In the genomic region with DNA sequence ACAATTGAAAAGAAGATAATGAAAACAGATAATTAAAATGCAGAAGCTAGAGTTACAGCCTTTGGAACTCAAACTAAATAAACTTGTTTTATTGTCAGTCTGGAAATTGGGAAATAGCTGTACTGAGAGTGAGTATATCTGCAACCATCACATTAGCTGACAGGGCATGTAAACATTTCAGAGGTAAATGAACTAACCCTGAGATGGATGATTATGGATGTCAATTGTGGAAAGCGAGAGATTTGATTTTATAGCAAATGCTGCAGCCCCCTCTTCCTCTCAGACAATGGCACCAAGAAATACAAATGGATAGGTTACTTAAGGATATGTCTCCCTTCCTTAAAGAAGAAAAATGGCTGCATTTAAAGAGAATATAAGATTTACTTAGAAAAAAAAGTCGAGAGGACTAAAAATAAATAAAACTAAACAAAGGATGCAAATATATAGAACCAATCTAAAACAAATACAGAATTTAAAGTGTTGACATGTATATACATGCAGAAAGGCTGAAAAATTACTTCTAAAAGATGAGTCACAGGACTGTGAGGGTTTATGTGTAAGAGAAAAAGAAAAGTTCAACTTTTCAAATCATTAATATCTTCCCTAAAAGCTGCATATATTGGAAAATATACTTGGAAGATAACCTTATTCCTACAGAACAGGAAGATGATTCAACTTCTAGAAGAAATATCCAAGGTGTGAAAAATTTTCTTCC, we compare ENCODE assay signal across 1 cellular context.
TF ChIP-seq lines count a peak whose summit lies in the region.

No MANE protein-coding gene starts in this region.

TF ChIP-seq in endothelial cell of umbilical vein, 7 proteins besides CTCF, POLR2A, EP300 and RAD21:
- no peak for TF ChIP-seq EZH2 (IDR thresholded peaks at IDR 0.05; ENCODE audit: borderline replicate concordance, low read depth, low read length, severe bottlenecking)
- TF ChIP-seq, protein P1, sequence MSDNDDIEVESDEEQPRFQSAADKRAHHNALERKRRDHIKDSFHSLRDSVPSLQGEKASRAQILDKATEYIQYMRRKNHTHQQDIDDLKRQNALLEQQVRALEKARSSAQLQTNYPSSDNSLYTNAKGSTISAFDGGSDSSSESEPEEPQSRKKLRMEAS (IDR thresholded peaks at IDR 0.05; ENCODE audit: insufficient read depth, insufficient read length): no peak
- no peak for TF ChIP-seq MYC (IDR thresholded peaks at IDR 0.05; ENCODE audit: low read depth, low read length)
- no peak for TF ChIP-seq FOS (IDR thresholded peaks at IDR 0.05; ENCODE audit: borderline replicate concordance, insufficient read depth, low read length)
- TF ChIP-seq JUN (IDR thresholded peaks at IDR 0.05; ENCODE audit: borderline replicate concordance, insufficient read depth, insufficient read length, low read depth): no peak
- no peak for TF ChIP-seq POLR2AphosphoS5 (IDR thresholded peaks at IDR 0.05; ENCODE audit: insufficient read depth, low read depth, low read length)
- TF ChIP-seq GATA2 (IDR thresholded peaks at IDR 0.05; ENCODE audit: insufficient read depth, insufficient read length, low read depth, low read length): no peak
